ENCODE assay signal across 21 cellular contexts in the genomic region with DNA sequence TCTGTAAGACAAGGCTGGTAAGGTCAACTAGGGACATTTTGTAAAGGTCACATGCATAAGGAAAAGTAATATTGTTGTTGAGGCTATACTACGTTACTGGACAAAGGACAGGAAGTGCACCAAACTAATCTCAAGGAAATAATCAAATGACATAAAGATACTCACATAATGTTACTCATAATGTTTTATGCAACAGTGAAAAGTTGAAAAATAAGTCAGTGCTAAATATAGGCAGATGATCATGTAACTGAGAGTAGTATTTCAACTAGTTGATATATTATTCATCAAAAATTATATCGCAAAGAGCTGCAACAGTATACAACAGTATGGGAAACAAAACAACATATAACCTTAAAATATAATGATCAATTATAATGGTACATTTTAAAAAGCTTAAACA.
DNase-seq lines count a peak whose midpoint lies in the region; ATAC-seq and TF ChIP-seq lines count a peak whose summit lies in the region.
"Had no signal": no experiment of that assay in that cellular context is flagged by ENCODE, and none has a peak within 500 bp of the region (broad histone marks: within the 10 kb centered on the region; RNA-seq: fewer than 3 reads in every experiment).

No MANE protein-coding gene starts in this region.

- no peak overlapping the region for H3K4me3 ChIP-seq in PC-3 (ENCODE audit: low read length)
- H3K4me3 ChIP-seq: A549; BLaER1 treated with 17β-estradiol and CSF1 and Interleukin-3, amounts not matched to agents 10 nM and 100 nM; GM23338 had no signal

- no peaks in the 10 kb centered on the region for H3K79me2 ChIP-seq in PC-3 (ENCODE audit: low read length)

- no peaks in the 10 kb centered on the region for H3K36me3 ChIP-seq in PC-3 (ENCODE audit: low read depth, low read length)
- H3K36me3 ChIP-seq: BE2C; BLaER1 treated with 17β-estradiol and CSF1 and Interleukin-3, amounts not matched to agents 10 nM and 100 nM had no signal

- H3K9ac ChIP-seq in PC-3 (ENCODE audit: low read length): no peak overlapping the region
- H3K9ac ChIP-seq: BLaER1 treated with 17β-estradiol and CSF1 and Interleukin-3, amounts not matched to agents 10 nM and 100 nM had no signal

- H3K9me3 ChIP-seq in PC-3 (ENCODE audit: low read length): no peaks in the 10 kb centered on the region
- H3K9me3 ChIP-seq: A549; BE2C; BLaER1 treated with 17β-estradiol and CSF1 and Interleukin-3, amounts not matched to agents 10 nM and 100 nM had no signal

- H3F3A ChIP-seq in PC-3 (ENCODE audit: low read length, unreplicated experiment): no peaks in the 10 kb centered on the region

- no peak for ATAC-seq in PC-3
- ATAC-seq: A549, GM23338 had no signal

- H3K27ac ChIP-seq in PC-3 (ENCODE audit: low read length) (peak overlapping the region; percentile 40), epithelial cell of prostate (peak overlapping the region; percentile 4)
- H3K27ac ChIP-seq: A549; BLaER1 treated with 17β-estradiol and CSF1 and Interleukin-3, amounts not matched to agents 10 nM and 100 nM had no signal

- H4K20me1 ChIP-seq in PC-3 (ENCODE audit: low read length): no peaks in the 10 kb centered on the region
- H4K20me1 ChIP-seq: BLaER1 treated with 17β-estradiol and CSF1 and Interleukin-3, amounts not matched to agents 10 nM and 100 nM had no signal

- DNase-seq in HCEC 1CT (peak; percentile 57), PC-3 (no peak), epithelial cell of prostate (ENCODE audit: low read depth, low spot score) (no peak), retina (no peak), inferior parietal cortex (ENCODE audit: extremely low spot score) (no peak), NCI-H1436 treated with DMSO at 0.1 percent for 48 hours (lab: John Stamatoyannopoulos, UW) (no peak)
- DNase-seq: 8988T; ACHN; AML-193; BE2C; Calu3; CD4-positive, alpha-beta memory T cell; COR-L47; DMS53; DMS79 treated with DMSO at 0.1 percent for 48 hours; GF-D8; H9; HFFc6 had no signal

- no TSS peak for BruUV-seq in PC-3 (replicated peaks; lab: Mats Ljungman, UMichigan)

- H3K4me1 ChIP-seq in PC-3 (ENCODE audit: insufficient read depth, low read length): peaks cover 40% of the 10 kb centered on the region
- H3K4me1 ChIP-seq: A549 had no signal

- no peak for TF ChIP-seq CTCF in PC-3 (conservative IDR thresholded peaks at IDR 0.05; ENCODE audit: low read depth, low read length)

- CTCF ChIA-PET in PC-3 (lab: Charles Lee): no interaction called here

- POLR2A ChIA-PET in PC-3 (lab: Charles Lee; ENCODE audit: unreplicated experiment): no interaction called here

- 0 out of 2 replicates have a peak, but pooled peaks cover 2% of the 10 kb centered on the region for H3K9me2 ChIP-seq in PC-3 (replicated peaks; ENCODE audit: low read length)

- H2AFZ ChIP-seq in PC-3 (ENCODE audit: low read length): no peak overlapping the region
- H2AFZ ChIP-seq: GM23338 had no signal

- intact Hi-C loops in PC-3 (cut with micrococcal nuclease): no loop called here

- no peak overlapping the region for H3K4me2 ChIP-seq in PC-3 (ENCODE audit: low read length)
- H3K4me2 ChIP-seq: A549; BLaER1 treated with 17β-estradiol and CSF1 and Interleukin-3, amounts not matched to agents 10 nM and 100 nM; GM23338 had no signal

- no peaks in the 10 kb centered on the region for H3K27me3 ChIP-seq in PC-3 (ENCODE audit: low read length)
- H3K27me3 ChIP-seq: BE2C; BLaER1 treated with 17β-estradiol and CSF1 and Interleukin-3, amounts not matched to agents 10 nM and 100 nM had no signal
